ENCODE assay signal across 8 cellular contexts in the genomic region with DNA sequence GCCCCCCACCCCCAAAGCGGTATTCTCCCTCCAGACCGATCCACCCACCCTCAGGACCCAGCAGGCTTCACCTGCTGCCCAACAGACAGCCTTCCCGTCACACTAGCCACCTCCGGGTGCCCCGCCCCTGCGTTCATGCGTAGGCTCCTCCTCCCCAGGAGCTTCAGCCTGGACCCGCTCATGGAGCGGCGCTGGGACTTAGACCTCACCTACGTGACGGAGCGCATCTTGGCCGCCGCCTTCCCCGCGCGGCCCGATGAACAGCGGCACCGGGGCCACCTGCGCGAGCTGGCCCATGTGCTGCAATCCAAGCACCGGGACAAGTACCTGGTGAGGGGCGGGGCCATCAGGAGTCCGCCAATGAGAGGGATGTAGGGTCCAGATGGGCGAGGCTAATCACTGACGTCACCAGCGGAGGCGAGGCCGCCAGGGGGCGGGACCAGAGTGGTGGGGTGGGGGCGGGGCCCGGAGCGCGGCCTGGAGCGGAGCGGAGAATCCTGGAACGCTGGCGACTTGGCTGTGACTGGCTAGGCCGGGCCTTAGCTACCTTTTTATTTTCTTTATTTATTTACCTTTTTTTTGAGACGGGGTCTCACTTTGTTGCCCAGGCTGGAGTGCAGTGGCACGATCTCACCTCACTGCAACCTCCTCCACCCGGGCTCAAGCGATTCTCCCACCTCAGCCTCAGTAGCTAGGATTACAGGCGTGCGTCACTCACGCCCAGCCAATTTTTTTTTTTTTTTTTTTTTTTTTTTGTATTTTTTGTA. TPM values are rescaled to one million over a fixed set of nuclear protein-coding genes. Genes with fewer than 3 reads are reported as not detected.
A peak's percentile ranks its signal among the peaks of the same experiment; 100 is the strongest.
DNase-seq lines count a peak whose midpoint lies in the region; ATAC-seq, FAIRE-seq and TF ChIP-seq lines count a peak whose summit lies in the region.

No MANE protein-coding gene starts in this region.

- no peak for TF ChIP-seq CTCF in H1 (IDR thresholded peaks at IDR 0.05; ENCODE audit: control extremely low read depth in 1 of 3, insufficient read depth in 1 of 3, low read depth in 1 of 3, low read length in 3 of 3)

- H3K79me2 ChIP-seq in H1 (ENCODE audit: control insufficient read depth in 1 of 2, insufficient read depth in 2 of 2, low read length in 2 of 2) = no peaks in the 10 kb centered on the region

- WGBS in H1 (ENCODE audit: extremely low coverage in 1 of 2, insufficient coverage in 1 of 2, insufficient read length in 1 of 2, insufficient replicate concordance in 2 of 2, low coverage in 1 of 2, low lambda C conversion rate in 2 of 2, missing lambda C conversion rate in 1 of 2), 2 experiments = 8% methylated on average over 41 of the region's 48 CpGs; no CpG with 5 or more reads in 1 of the 2 experiments
- 20% methylated on average over 45 of the region's 48 CpGs for WGBS in mesenchymal stem cell

- peak; percentile 95 for DNase-seq in GM19240 (ENCODE audit: insufficient read length, low spot score)
- peak; percentile 85 for DNase-seq in NCI-H748 treated with DMSO at 0.1 percent for 48 hours (lab: John Stamatoyannopoulos, UW)
- peak; percentile 77 to 94 (median 81) for DNase-seq in activated CD8-positive, alpha-beta memory T cell treated with anti-CD3 and anti-CD28 coated beads for 48 hours (ENCODE audit: low read depth in 2 of 3, low spot score in 2 of 3)
- peak; percentile 87 to 97 for DNase-seq in H1 (ENCODE audit: low read depth in 1 of 2, low spot score in 2 of 2)
- peak; percentile 89 for DNase-seq in mesenchymal stem cell
- peak; percentile 82 for DNase-seq in stimulated activated CD8-positive, alpha-beta memory T cell treated with anti-CD3 and anti-CD28 coated beads, Interleukin-12 subunit alpha, Interleukin-12 subunit beta, amount 100 ng/mL, for 24 hours (ENCODE audit: extremely low read depth)

- H2BK12ac ChIP-seq in H1 (ENCODE audit: low read depth, low read length) (peak overlapping the region; percentile 75; the same call in 1 of the 2 replicates), mesenchymal stem cell (ENCODE audit: low read length in 2 of 2) (peak overlapping the region in 1 of 2 experiments; percentile 76)

- peak overlapping the region; percentile 67 for H3K9ac ChIP-seq in BLaER1
- peak overlapping the region in 3 of 4 experiments; percentile 53 to 70 (median 65); a peak in 5 of 7 replicates for H3K9ac ChIP-seq in H1 (replicated peaks in 1 of 4; ENCODE audit: extremely low read depth in 1 of 4, low read depth in 3 of 4, low read length in 3 of 4)
- peak overlapping the region; percentile 68 for H3K9ac ChIP-seq in mesenchymal stem cell (ENCODE audit: low read length)

- H2BK5ac ChIP-seq in H1 (ENCODE audit: low read depth, low read length) (peak overlapping the region; percentile 92; the same call in 1 of the 2 replicates), mesenchymal stem cell (ENCODE audit: low read depth, low read length, poor library complexity, severe bottlenecking) (no peak overlapping the region)

- FAIRE-seq in H1 (lab: Jason Lieb, UNC) = no peak

- H4K8ac ChIP-seq in H1 (ENCODE audit: extremely low read depth, insufficient read depth, low read length) (no peak overlapping the region; the same call in 1 of the 2 replicates), mesenchymal stem cell (ENCODE audit: low read length) (peak overlapping the region; percentile 29)

- POLR2A ChIA-PET in H1 (lab: Charles Lee; ENCODE audit: partially characterized antibody) = interaction anchor here (0.8 to 35.6 kb wide), 11 partner anchors 11 to 165 kb away, joined by 3 to 711 read pairs (median 4); partner anchors contain the start of genes EIF4B, IGFBP6, KRT8 and ZNF740

- no peak for TF ChIP-seq RAD21 in H1 (IDR thresholded peaks at IDR 0.05 in 1 of 2, conservative IDR thresholded peaks at IDR 0.05 in 1 of 2; ENCODE audit: low read depth in 2 of 2, low read length in 2 of 2)

- H2BK20ac ChIP-seq in H1 (ENCODE audit: low read length) = peak overlapping the region; percentile 15; the same call in 1 of the 2 replicates

- H3K23me2 ChIP-seq in H1 (ENCODE audit: low read depth, low read length) = peaks cover 15% of the 10 kb centered on the region

- no peaks in the 10 kb centered on the region for H3K27me3 ChIP-seq in BLaER1
- H3K27me3 ChIP-seq in H1 (replicated peaks in 1 of 4; ENCODE audit: control insufficient read depth in 3 of 4, extremely low read depth in 1 of 4, insufficient read depth in 3 of 4, low read length in 3 of 4) = peaks cover 0 to 12% (median 3%) of the 10 kb centered on the region in 4 experiments; a peak in 4 of 7 replicates
- H3K27me3 ChIP-seq in mesenchymal stem cell (ENCODE audit: control insufficient read depth in 1 of 2, insufficient read depth in 1 of 2, low read length in 2 of 2) = no peaks in the 10 kb centered on the region

- H3K79me1 ChIP-seq in H1 (ENCODE audit: low read depth, low read length) (peaks cover 8% of the 10 kb centered on the region; the same call in 1 of the 2 replicates), mesenchymal stem cell (replicated peaks; ENCODE audit: low read length, poor library complexity, severe bottlenecking) (peaks cover 10% of the 10 kb centered on the region)

- H3K9me3 ChIP-seq in BLaER1 = no peaks in the 10 kb centered on the region
- H3K9me3 ChIP-seq in H1 (ENCODE audit: insufficient read depth in 2 of 2, low read depth in 1 of 2, low read length in 1 of 2) = no peaks in the 10 kb centered on the region
- H3K9me3 ChIP-seq in mesenchymal stem cell (ENCODE audit: control insufficient read depth, low read length) = no peaks in the 10 kb centered on the region

- peak overlapping the region; percentile 89 for H3K56ac ChIP-seq in H1 (replicated peaks; ENCODE audit: insufficient read length, low read depth, low read length)

- H3K23ac ChIP-seq in H1 (ENCODE audit: insufficient read length) (no peak overlapping the region), mesenchymal stem cell (ENCODE audit: low read length in 2 of 2) (no peak overlapping the region)

- TF ChIP-seq EP300 in H1 (IDR thresholded peaks at IDR 0.05; ENCODE audit: borderline replicate concordance in 1 of 2, low read depth in 2 of 2, low read length in 2 of 2) = no peak

- H3K18ac ChIP-seq in H1 (ENCODE audit: extremely low read depth, low read length) (no peak overlapping the region), mesenchymal stem cell (ENCODE audit: low read depth in 1 of 2, low read length in 2 of 2) (peak overlapping the region; percentile 46 to 71)

- no peak overlapping the region for H2AK5ac ChIP-seq in H1 (ENCODE audit: low read depth, low read length)
- H2AK5ac ChIP-seq in mesenchymal stem cell (ENCODE audit: low read length, severe bottlenecking) = no peak overlapping the region

- H3K4ac ChIP-seq in H1 (replicated peaks; ENCODE audit: insufficient read length, low read depth, low read length) (no peak overlapping the region), mesenchymal stem cell (ENCODE audit: low read depth in 1 of 2, low read length in 2 of 2) (peak overlapping the region in 1 of 2 experiments; percentile 32)

- peak overlapping the region; percentile 59 for H3K27ac ChIP-seq in BLaER1
- H3K27ac ChIP-seq in H1 (ENCODE audit: low read depth, low read length) = peak overlapping the region; percentile 75; the same call in 1 of the 2 replicates
- H3K27ac ChIP-seq in mesenchymal stem cell (ENCODE audit: low read length, poor library complexity, severe bottlenecking) = no peak overlapping the region

- CTCF ChIA-PET in H1 (lab: Charles Lee; ENCODE audit: partially characterized antibody) = interaction anchor here (0.6 to 15.7 kb wide), 36 partner anchors 8 to 407 kb away, joined by 3 to 258 read pairs (median 4); partner anchors contain the start of genes IGFBP6 and SOAT2

- H3K36me3 ChIP-seq in BLaER1 = no peaks in the 10 kb centered on the region
- H3K36me3 ChIP-seq in H1 (ENCODE audit: control insufficient read depth in 2 of 4, insufficient read depth in 4 of 4, low read length in 3 of 4) = peaks cover 0 to 5% (median 0%) of the 10 kb centered on the region in 4 experiments; a peak in 1 of 8 replicates
- peaks cover 37 to 58% of the 10 kb centered on the region in 2 experiments for H3K36me3 ChIP-seq in mesenchymal stem cell (ENCODE audit: control insufficient read depth in 1 of 2, insufficient read depth in 2 of 2, low read depth in 1 of 2, low read length in 2 of 2)

- H3K4me1 ChIP-seq in BLaER1 (peaks cover 24% of the 10 kb centered on the region), H1 (replicated peaks in 1 of 4; ENCODE audit: control insufficient read depth in 3 of 4, insufficient read depth in 4 of 4, low read length in 3 of 4) (peaks cover 4 to 30% (median 23%) of the 10 kb centered on the region in 4 experiments), mesenchymal stem cell (ENCODE audit: control insufficient read depth, insufficient read depth, low read depth, low read length) (peaks cover 56% of the 10 kb centered on the region)

- H4K91ac ChIP-seq in H1 (replicated peaks; ENCODE audit: insufficient read length, low read length) = peak overlapping the region; percentile 77
- peak overlapping the region; percentile 55 for H4K91ac ChIP-seq in mesenchymal stem cell (ENCODE audit: low read length)

- H3K4me3 ChIP-seq in BLaER1 (peak overlapping the region; percentile 80), H1 (ENCODE audit: extremely low read depth in 1 of 4, insufficient read depth in 2 of 4, low read depth in 3 of 4, low read length in 4 of 4) (peak overlapping the region; percentile 82 to 86 (median 84)), mesenchymal stem cell (ENCODE audit: insufficient read depth in 1 of 2, low read depth in 1 of 2, low read length in 2 of 2) (peak overlapping the region; percentile 58 to 77)

- peak in 1 of 2 experiments; percentile 86; a peak in 2 of 3 replicates for TF ChIP-seq POLR2A in H1 (IDR thresholded peaks at IDR 0.05; ENCODE audit: control extremely low read depth in 1 of 2, low read depth in 2 of 2, low read length in 2 of 2)

- ATAC-seq in HG03460 (IDR thresholded peaks at IDR 0.05; ENCODE audit: unreplicated experiment) = peak; percentile 92

- H2BK15ac ChIP-seq in H1 (ENCODE audit: low read length) (no peak overlapping the region), mesenchymal stem cell (ENCODE audit: low read depth, poor library complexity, severe bottlenecking) (peak overlapping the region; percentile 68)

- H4K20me1 ChIP-seq in BLaER1 (no peaks in the 10 kb centered on the region), H1 (replicated peaks in 1 of 2; ENCODE audit: control insufficient read depth in 1 of 2, insufficient read depth in 2 of 2, low read length in 2 of 2) (peaks cover 12 to 18% of the 10 kb centered on the region in 2 experiments)

- H2BK120ac ChIP-seq in H1 (replicated peaks; ENCODE audit: low read depth, low read length) (no peak overlapping the region), mesenchymal stem cell (ENCODE audit: low read depth, low read length) (peak overlapping the region; percentile 45)

- H2AFZ ChIP-seq in H1 (ENCODE audit: low read length) (0 out of 2 replicates have a peak overlapping the region, but pooled peaks have one; percentile 45), mesenchymal stem cell (ENCODE audit: low read depth, low read length) (no peak overlapping the region)

- H3K14ac ChIP-seq in H1 (ENCODE audit: insufficient read length) = no peak overlapping the region
- H3K14ac ChIP-seq in mesenchymal stem cell (ENCODE audit: low read length in 2 of 2) = peak overlapping the region in 1 of 2 experiments; percentile 35

- peak overlapping the region; percentile 91 for H4K5ac ChIP-seq in H1 (ENCODE audit: insufficient read length, low read depth, low read length)

- H3K4me2 ChIP-seq in BLaER1 = peak overlapping the region; percentile 93
- H3K4me2 ChIP-seq in H1 (ENCODE audit: insufficient read depth in 1 of 2, low read depth in 2 of 2, low read length in 2 of 2) = peak overlapping the region; percentile 64 to 78
- peak overlapping the region; percentile 87 for H3K4me2 ChIP-seq in mesenchymal stem cell (ENCODE audit: low read length, poor library complexity, severe bottlenecking)

RNA-seq across cellular contexts. Expression of gene TNS2, which starts 4.4 kb away (rescaled TPM):
- total RNA-seq in H1 (2021; fragmentation: NEBNext Ultra II Directional; extraction: Animal tissue kit (Norgen Biotek cat#: 25700)) = 4.7 and 5.8 TPM in 2 replicates
- 2.8 and 5.0 TPM in 2 replicates for polyA plus RNA-seq in H1 (2011; rRNA removed)
- 1.7 TPM for polyA plus RNA-seq in H1 (2011; cell fraction: cytosol; rRNA removed)
- 25.7 TPM for polyA plus RNA-seq in H1 (2011; cell fraction: nucleus; rRNA removed)
- polyA plus RNA-seq in H1 (2012, experiment 1 of 2) = 4.3 to 6.2 TPM (median 4.8 TPM) in 4 replicates
- 2.5 TPM for polyA plus RNA-seq in H1 (2012, experiment 2 of 2)
- 3.7 TPM for polyA plus RNA-seq in H1 (2013, experiment 1 of 2)
- polyA plus RNA-seq in H1 (2013, experiment 2 of 2) = 3.4 TPM
- polyA minus RNA-seq in H1 (2011; rRNA and poly(A)+ RNA removed) = 1.7 and 2.8 TPM in 2 replicates
- 10.8 TPM for polyA minus RNA-seq in H1 (2011; cell fraction: cytosol; rRNA and poly(A)+ RNA removed)
- 10.6 TPM for polyA minus RNA-seq in H1 (2011; cell fraction: nucleus; rRNA and poly(A)+ RNA removed)
- 95.2 TPM for polyA plus RNA-seq in mesenchymal stem cell (2013, experiment 1 of 2)
- polyA plus RNA-seq in mesenchymal stem cell (2013, experiment 2 of 2) = 91.2 TPM

RNA-seq across cellular contexts. Expression of gene SPRYD3, which starts 24.9 kb away (rescaled TPM):
- total RNA-seq in H1 (2021; fragmentation: NEBNext Ultra II Directional; extraction: Animal tissue kit (Norgen Biotek cat#: 25700)) = 6.6 and 6.8 TPM in 2 replicates
- polyA plus RNA-seq in H1 (2011; rRNA removed) = 8.0 and 10.4 TPM in 2 replicates
- 7.4 TPM for polyA plus RNA-seq in H1 (2011; cell fraction: cytosol; rRNA removed)
- polyA plus RNA-seq in H1 (2011; cell fraction: nucleus; rRNA removed) = 10.8 TPM
- 4.9 to 8.7 TPM (median 6.7 TPM) in 4 replicates for polyA plus RNA-seq in H1 (2012, experiment 1 of 2)
- 6.0 TPM for polyA plus RNA-seq in H1 (2012, experiment 2 of 2)
- polyA plus RNA-seq in H1 (2013, experiment 1 of 2) = 3.4 TPM
- 4.0 TPM for polyA plus RNA-seq in H1 (2013, experiment 2 of 2)
- polyA minus RNA-seq in H1 (2011; rRNA and poly(A)+ RNA removed) = 7.9 and 9.9 TPM in 2 replicates
- 4.6 TPM for polyA minus RNA-seq in H1 (2011; cell fraction: cytosol; rRNA and poly(A)+ RNA removed)
- 7.6 TPM for polyA minus RNA-seq in H1 (2011; cell fraction: nucleus; rRNA and poly(A)+ RNA removed)
- 15.3 TPM for polyA plus RNA-seq in mesenchymal stem cell (2013, experiment 1 of 2)
- polyA plus RNA-seq in mesenchymal stem cell (2013, experiment 2 of 2) = 14.7 TPM

RNA-seq across cellular contexts. Expression of gene IGFBP6, which starts 43.2 kb away (rescaled TPM):
- 13.7 and 16.4 TPM in 2 replicates for total RNA-seq in H1 (2021; fragmentation: NEBNext Ultra II Directional; extraction: Animal tissue kit (Norgen Biotek cat#: 25700))
- 14.7 and 25.3 TPM in 2 replicates for polyA plus RNA-seq in H1 (2011; rRNA removed)
- 15.4 TPM for polyA plus RNA-seq in H1 (2011; cell fraction: cytosol; rRNA removed)
- polyA plus RNA-seq in H1 (2011; cell fraction: nucleus; rRNA removed) = 13.2 TPM
- 5.3 to 13.0 TPM (median 10.2 TPM) in 4 replicates for polyA plus RNA-seq in H1 (2012, experiment 1 of 2)
- 22.3 TPM for polyA plus RNA-seq in H1 (2012, experiment 2 of 2)
- polyA plus RNA-seq in H1 (2013, experiment 1 of 2) = 8.4 TPM
- 10.8 TPM for polyA plus RNA-seq in H1 (2013, experiment 2 of 2)
- polyA minus RNA-seq in H1 (2011; rRNA and poly(A)+ RNA removed) = 2.6 and 3.5 TPM in 2 replicates
- 2.9 TPM for polyA minus RNA-seq in H1 (2011; cell fraction: cytosol; rRNA and poly(A)+ RNA removed)
- polyA minus RNA-seq in H1 (2011; cell fraction: nucleus; rRNA and poly(A)+ RNA removed) = 2.4 TPM
- 54.0 TPM for polyA plus RNA-seq in mesenchymal stem cell (2013, experiment 1 of 2)
- polyA plus RNA-seq in mesenchymal stem cell (2013, experiment 2 of 2) = 54.6 TPM

RNA-seq across cellular contexts. Expression of gene EIF4B, which starts 48.0 kb away (rescaled TPM):
- total RNA-seq in H1 (2021; fragmentation: NEBNext Ultra II Directional; extraction: Animal tissue kit (Norgen Biotek cat#: 25700)) = 811 and 816 TPM in 2 replicates
- 269 and 307 TPM in 2 replicates for polyA plus RNA-seq in H1 (2011; rRNA removed)
- polyA plus RNA-seq in H1 (2011; cell fraction: cytosol; rRNA removed) = 530 TPM
- polyA plus RNA-seq in H1 (2011; cell fraction: nucleus; rRNA removed) = 680 TPM
- polyA plus RNA-seq in H1 (2012, experiment 1 of 2) = 514 to 624 TPM (median 554 TPM) in 4 replicates
- polyA plus RNA-seq in H1 (2012, experiment 2 of 2) = 45.7 TPM
- polyA plus RNA-seq in H1 (2013, experiment 1 of 2) = 453 TPM
- 431 TPM for polyA plus RNA-seq in H1 (2013, experiment 2 of 2)
- 939 and 1,134 TPM in 2 replicates for polyA minus RNA-seq in H1 (2011; rRNA and poly(A)+ RNA removed)
- polyA minus RNA-seq in H1 (2011; cell fraction: cytosol; rRNA and poly(A)+ RNA removed) = 559 TPM
- 516 TPM for polyA minus RNA-seq in H1 (2011; cell fraction: nucleus; rRNA and poly(A)+ RNA removed)
- 387 TPM for polyA plus RNA-seq in mesenchymal stem cell (2013, experiment 1 of 2)
- 364 TPM for polyA plus RNA-seq in mesenchymal stem cell (2013, experiment 2 of 2)

RNA-seq across cellular contexts. Expression of gene SOAT2, which starts 49.0 kb away (rescaled TPM):
- total RNA-seq in H1 (2021; fragmentation: NEBNext Ultra II Directional; extraction: Animal tissue kit (Norgen Biotek cat#: 25700)) = not detected in 2 replicates
- 0.08 and 0.13 TPM in 2 replicates for polyA plus RNA-seq in H1 (2011; rRNA removed)
- 0.12 TPM for polyA plus RNA-seq in H1 (2011; cell fraction: cytosol; rRNA removed)
- 0.21 TPM for polyA plus RNA-seq in H1 (2011; cell fraction: nucleus; rRNA removed)
- polyA plus RNA-seq in H1 (2012, experiment 1 of 2) = not detected in 4 replicates
- polyA plus RNA-seq in H1 (2012, experiment 2 of 2) = not detected
- polyA plus RNA-seq in H1 (2013, experiment 1 of 2) = 0.04 TPM
- not detected for polyA plus RNA-seq in H1 (2013, experiment 2 of 2)
- not detected in 2 replicates for polyA minus RNA-seq in H1 (2011; rRNA and poly(A)+ RNA removed)
- not detected for polyA minus RNA-seq in H1 (2011; cell fraction: cytosol; rRNA and poly(A)+ RNA removed)
- polyA minus RNA-seq in H1 (2011; cell fraction: nucleus; rRNA and poly(A)+ RNA removed) = not detected
- polyA plus RNA-seq in mesenchymal stem cell (2013, experiment 1 of 2) = 0.03 TPM
- polyA plus RNA-seq in mesenchymal stem cell (2013, experiment 2 of 2) = not detected
